Comparison of ENCODE assay signal across 15 cellular contexts in the genomic region with DNA sequence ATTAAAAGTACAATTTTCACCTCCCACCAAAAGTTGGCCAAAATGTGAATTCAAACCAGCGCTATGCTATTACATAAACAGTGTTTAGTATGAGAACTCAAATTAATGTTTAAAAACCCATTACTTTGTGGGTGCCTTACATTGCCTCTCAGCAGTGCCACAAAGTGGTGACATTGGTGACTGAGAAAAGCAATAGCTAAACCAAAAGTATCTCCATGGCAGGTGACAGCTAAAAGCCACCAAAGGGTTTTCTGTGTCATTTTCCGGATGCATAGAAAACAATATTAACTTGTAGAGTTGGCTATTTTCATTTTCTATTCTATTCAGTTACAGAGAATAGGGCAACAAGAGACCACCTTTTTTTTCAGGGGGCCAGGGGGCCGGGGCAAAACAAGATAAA.
DNase-seq lines count a peak whose midpoint lies in the region; ATAC-seq and TF ChIP-seq lines count a peak whose summit lies in the region.
"Had no signal": no experiment of that assay in that cellular context is flagged by ENCODE, and none has a peak within 500 bp of the region (broad histone marks: within the 10 kb centered on the region; RNA-seq: fewer than 3 reads in every experiment).

No MANE protein-coding gene starts in this region.

- no peak overlapping the region for H3K9ac ChIP-seq in KMS-11

- peak overlapping the region; percentile 46 for H3K4me3 ChIP-seq in KMS-11 (IDR thresholded peaks at IDR 0.05; ENCODE audit: insufficient read depth, low read depth, low read length)
- H3K4me3 ChIP-seq in tibial artery: no peak overlapping the region
- H3K4me3 ChIP-seq: HAP-1 had no signal

- H2AFZ ChIP-seq in KMS-11 (ENCODE audit: low read depth): peak overlapping the region; percentile 12; the same call in 1 of the 2 replicates

- no peaks in the 10 kb centered on the region for H3K9me3 ChIP-seq in tibial artery
- H3K9me3 ChIP-seq: HAP-1 had no signal

- peak overlapping the region; percentile 61 for H3K4me2 ChIP-seq in KMS-11

- ATAC-seq in GM19025 (IDR thresholded peaks at IDR 0.05; ENCODE audit: low read depth, unreplicated experiment): peak; percentile 45

- no peaks in the 10 kb centered on the region for H4K20me1 ChIP-seq in KMS-11 (ENCODE audit: insufficient read depth)

- H3K27me3 ChIP-seq in KMS-11 (ENCODE audit: insufficient read depth, low read depth) (no peaks in the 10 kb centered on the region), tibial artery (no peaks in the 10 kb centered on the region)

- intact Hi-C loops in tibial artery (cut with DNase I; ENCODE audit: low total_unique reads): no loop called here

- H3K79me2 ChIP-seq in KMS-11 (ENCODE audit: insufficient read depth, low read depth): no peaks in the 10 kb centered on the region

- DNase-seq in OCI-M1 (lab: John Stamatoyannopoulos, UW): peak; percentile 49
- DNase-seq in tibial artery: no peak
- no peak for DNase-seq in activated effector memory CD4-positive, alpha-beta T cell treated with Interleukin-2 at 50 U/mL for 16 hours
- no peak for DNase-seq in glomerular visceral epithelial cell (ENCODE audit: extremely low spot score)
- DNase-seq in activated CD4-positive, alpha-beta T cell treated with anti-CD3 and anti-CD28 coated beads for 48 hours: no peak
- DNase-seq: C1 segment of cervical spinal cord; Calu3; CD4-positive, alpha-beta T cell; DMS 273 treated with DMSO at 0.1 percent for 48 hours; DMS79; IMR-90; KG1 had no signal

- H3K36me3 ChIP-seq in KMS-11 (ENCODE audit: insufficient read depth): no peaks in the 10 kb centered on the region
- H3K36me3 ChIP-seq in tibial artery: no peaks in the 10 kb centered on the region
- H3K36me3 ChIP-seq: HAP-1 had no signal

- H3K4me1 ChIP-seq in KMS-11 (ENCODE audit: low read depth, poor library complexity, severe bottlenecking): peaks cover 19% of the 10 kb centered on the region
- H3K4me1 ChIP-seq in tibial artery: no peaks in the 10 kb centered on the region
- H3K4me1 ChIP-seq: HAP-1 had no signal

- TF ChIP-seq CTCF in KMS-11 (conservative IDR thresholded peaks at IDR 0.05; ENCODE audit: low read depth, low read length) (no peak), tibial artery (IDR thresholded peaks at IDR 0.05) (no peak)

- H3K27ac ChIP-seq in KMS-11 (peak overlapping the region; percentile 12; the same call in 1 of the 2 replicates), tibial artery (no peak overlapping the region)
